Comparison of ENCODE assay signal across 8 cellular contexts in genomic region chr1:58773406-58773840, GRCh38. TPM values are rescaled to one million over a fixed set of nuclear protein-coding genes. Genes with fewer than 3 reads are reported as not detected.
DNase-seq lines count a peak whose midpoint lies in the region; ATAC-seq, FAIRE-seq and TF ChIP-seq lines count a peak whose summit lies in the region.

No MANE protein-coding gene starts in this region.

- H3K4me1 ChIP-seq in prostate gland (replicated peaks) (peaks cover 6% of the 10 kb centered on the region), mesendoderm (ENCODE audit: control insufficient read depth, low read depth, low read length) (peaks cover 5% of the 10 kb centered on the region)

- 3% methylated on average over 3 of the region's 3 CpGs for WGBS in prostate gland
- no CpG with 5 or more reads among the region's 3 CpGs for whole genome bisulfite sequencing in mesendoderm (ENCODE audit: extremely low coverage, insufficient coverage, low lambda C conversion rate)

- intact Hi-C loops in activated CD4-positive, alpha-beta T cell treated with anti-CD3 and anti-CD28 coated beads, Interleukin-2, amount 10 ng/mL, durations not matched to agents 24 days and 14 days (cut with micrococcal nuclease) = no loop called here
- intact Hi-C loops in prostate gland (cut with DNase I) = no loop called here

- no peak overlapping the region for H3K4me3 ChIP-seq in prostate gland
- no peak overlapping the region for H3K4me3 ChIP-seq in mesendoderm (ENCODE audit: low read length)

- no peak for TF ChIP-seq POLR2A in prostate gland (IDR thresholded peaks at IDR 0.05)

- H3K23ac ChIP-seq in mesendoderm (ENCODE audit: low read length) = no peak overlapping the region

- H3K9me3 Mint-ChIP-seq in activated CD4-positive, alpha-beta T cell treated with anti-CD3 and anti-CD28 coated beads, Interleukin-2, amount 10 ng/mL, durations not matched to agents 24 days and 14 days = no peaks in the 10 kb centered on the region

- no peaks in the 10 kb centered on the region for H3K79me2 ChIP-seq in mesendoderm (ENCODE audit: control insufficient read depth, insufficient read depth, low read length)

- H3K27ac ChIP-seq in prostate gland (peak overlapping the region; percentile 74 to 81), mesendoderm (ENCODE audit: low read depth, low read length) (no peak overlapping the region)

- no peaks in the 10 kb centered on the region for H3K27me3 Mint-ChIP-seq in activated CD4-positive, alpha-beta T cell treated with anti-CD3 and anti-CD28 coated beads, Interleukin-2, amount 10 ng/mL, durations not matched to agents 24 days and 14 days

- H2BK120ac ChIP-seq in mesendoderm (ENCODE audit: low read depth, low read length) = no peak overlapping the region

- peak overlapping the region; percentile 31 for H3K27ac Mint-ChIP-seq in activated CD4-positive, alpha-beta T cell treated with anti-CD3 and anti-CD28 coated beads, Interleukin-2, amount 10 ng/mL, durations not matched to agents 24 days and 14 days

- H3K56ac ChIP-seq in mesendoderm (ENCODE audit: low read length) = no peak overlapping the region

- H4K5ac ChIP-seq in mesendoderm (ENCODE audit: low read length) = no peak overlapping the region

- no peaks in the 10 kb centered on the region for H3K79me1 ChIP-seq in mesendoderm (ENCODE audit: low read length)

- H3K9ac ChIP-seq in mesendoderm (ENCODE audit: low read length) = no peak overlapping the region

- peak; percentile 82 for ATAC-seq in HG03159 (IDR thresholded peaks at IDR 0.05; ENCODE audit: unreplicated experiment)

- no peak overlapping the region for H3K4ac ChIP-seq in mesendoderm (ENCODE audit: low read depth, low read length)

- H3K27me3 ChIP-seq in prostate gland (replicated peaks; ENCODE audit: insufficient read depth) = no peaks in the 10 kb centered on the region
- H3K27me3 ChIP-seq in mesendoderm (ENCODE audit: insufficient read depth, low read length, poor library complexity) = no peaks in the 10 kb centered on the region

- FAIRE-seq in HTR-8/SVneo (lab: Jason Lieb, UNC) = no peak

- H4K8ac ChIP-seq in mesendoderm (ENCODE audit: low read depth, low read length) = no peak overlapping the region

- no peak for TF ChIP-seq CTCF in prostate gland (IDR thresholded peaks at IDR 0.05)

- H3K36me3 ChIP-seq in prostate gland = no peaks in the 10 kb centered on the region
- no peaks in the 10 kb centered on the region for H3K36me3 ChIP-seq in mesendoderm (ENCODE audit: control insufficient read depth, insufficient read depth, low read length)

- H3K9me3 ChIP-seq in prostate gland = no peaks in the 10 kb centered on the region

- H2AK5ac ChIP-seq in mesendoderm (ENCODE audit: low read length) = no peak overlapping the region

- H3K4me2 ChIP-seq in mesendoderm (ENCODE audit: low read length) = no peak overlapping the region

- H3K36me3 Mint-ChIP-seq in activated CD4-positive, alpha-beta T cell treated with anti-CD3 and anti-CD28 coated beads, Interleukin-2, amount 10 ng/mL, durations not matched to agents 24 days and 14 days (ENCODE audit: low read depth) = no peaks in the 10 kb centered on the region

- no peak overlapping the region for H2BK15ac ChIP-seq in mesendoderm (replicated peaks; ENCODE audit: low read depth)

- peak overlapping the region; percentile 21 for H3K4me3 Mint-ChIP-seq in activated CD4-positive, alpha-beta T cell treated with anti-CD3 and anti-CD28 coated beads, Interleukin-2, amount 10 ng/mL, durations not matched to agents 24 days and 14 days

- H3K4me1 Mint-ChIP-seq in activated CD4-positive, alpha-beta T cell treated with anti-CD3 and anti-CD28 coated beads, Interleukin-2, amount 10 ng/mL, durations not matched to agents 24 days and 14 days = peaks cover 14% of the 10 kb centered on the region

- peak; percentile 77 for DNase-seq in activated CD4-positive, alpha-beta T cell treated with anti-CD3 and anti-CD28 coated beads, Interleukin-2, amount 10 ng/mL, durations not matched to agents 24 days and 14 days
- DNase-seq in activated CD4-positive, alpha-beta T cell treated with anti-CD3 and anti-CD28 coated beads, Interleukin-2, amount 50 U/mL, for 1 hour = no peak
- DNase-seq in RKO (ENCODE audit: low spot score) (peak; percentile 83), fibroblast of peridontal ligament (ENCODE audit: extremely low read depth) (peak; percentile 82), prostate gland (ENCODE audit: low spot score) (peak; percentile 74), HTR-8/SVneo (ENCODE audit: insufficient read length, low spot score) (no peak), mesendoderm (no peak)

- H2BK5ac ChIP-seq in mesendoderm (ENCODE audit: low read length) = no peak overlapping the region

- no peak overlapping the region for H3K18ac ChIP-seq in mesendoderm (ENCODE audit: low read length)

RNA-seq across cellular contexts. Expression of gene JUN, which starts 10.4 kb away (rescaled TPM):
- 51.6 and 52.6 TPM in 2 replicates for total RNA-seq in activated CD4-positive, alpha-beta T cell treated with anti-CD3 and anti-CD28 coated beads, Interleukin-2, amount 10 ng/mL, durations not matched to agents 24 days and 14 days
- 100 to 1,000 TPM; 154 to 303 TPM for total RNA-seq in prostate gland
- 11.0 TPM for polyA plus RNA-seq in mesendoderm (2013, experiment 1 of 2)
- polyA plus RNA-seq in mesendoderm (2013, experiment 2 of 2) = 12.2 TPM

Comparison
In these comparisons a context has a peak if more than half of its experiments do, and no peak if none do; other contexts are left out.
1. DNase-seq: peak in activated CD4-positive, alpha-beta T cell treated with anti-CD3 and anti-CD28 coated beads, Interleukin-2, amount 10 ng/mL, durations not matched to agents 24 days and 14 days (single experiment), RKO (single experiment), fibroblast of peridontal ligament (single experiment) and prostate gland (single experiment); none in activated CD4-positive, alpha-beta T cell treated with anti-CD3 and anti-CD28 coated beads, Interleukin-2, amount 50 U/mL, for 1 hour (single experiment), HTR-8/SVneo (single experiment) and mesendoderm (single experiment).